ENCODE assay signal across 8 cellular contexts in the genomic region with DNA sequence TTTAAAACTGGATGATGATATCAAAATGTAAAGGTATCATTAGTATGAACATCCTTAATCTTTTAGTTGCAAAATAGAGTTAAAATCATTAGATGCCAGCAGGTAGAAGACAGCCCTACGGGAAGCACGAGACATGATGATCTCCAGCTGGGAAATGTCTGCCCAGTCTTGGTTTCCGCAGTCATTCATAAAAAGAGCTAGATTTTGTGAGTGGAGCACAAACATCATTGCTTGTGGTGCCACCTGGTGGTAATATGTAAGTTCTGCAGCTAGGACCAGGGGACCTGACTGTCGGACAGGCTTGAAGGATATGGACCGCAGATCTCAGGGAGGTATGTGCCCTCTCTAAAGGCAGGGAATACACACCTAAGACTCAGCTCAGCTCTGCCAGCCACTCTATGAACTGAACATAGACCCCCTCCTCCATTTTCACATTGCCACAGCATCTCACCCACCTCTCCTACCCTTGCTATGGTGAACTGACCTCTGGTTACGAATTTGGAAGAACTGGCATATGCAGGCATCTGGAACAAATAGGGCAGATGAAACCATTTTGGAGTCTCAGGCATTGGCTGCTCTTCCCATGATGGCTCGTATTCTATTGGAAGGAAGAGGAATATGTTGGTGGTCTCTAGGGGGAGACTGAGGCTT. TPM values are rescaled to one million over a fixed set of nuclear protein-coding genes. Genes with fewer than 3 reads are reported as not detected.
DNase-seq lines count a peak whose midpoint lies in the region; ATAC-seq, FAIRE-seq and TF ChIP-seq lines count a peak whose summit lies in the region.

No MANE protein-coding gene starts in this region.

- no peaks in the 10 kb centered on the region for H3K9me3 Mint-ChIP-seq in stimulated activated memory B cell treated with anti-CD40 and anti-IgM and Interleukin-4, amounts not matched to agents 10 μg/mL and 1 μg/mL and 100 μg/mL, for 72 hours

- no peaks in the 10 kb centered on the region for H4K20me1 ChIP-seq in HepG2 (ENCODE audit: insufficient read depth, low read length)

- ATAC-seq in HG03196 (IDR thresholded peaks at IDR 0.05; ENCODE audit: unreplicated experiment), result peak; percentile 45
- peak; percentile 75 for ATAC-seq in HepG2
- peak; percentile 69 for ATAC-seq in stimulated activated memory B cell treated with anti-CD40 and anti-IgM and Interleukin-4, amounts not matched to agents 10 μg/mL and 1 μg/mL and 100 μg/mL, for 72 hours
- no peak for ATAC-seq in GM18519 (IDR thresholded peaks at IDR 0.05; ENCODE audit: low FRiP score, unreplicated experiment)

- H3K36me3 Mint-ChIP-seq in stimulated activated memory B cell treated with anti-CD40 and anti-IgM and Interleukin-4, amounts not matched to agents 10 μg/mL and 1 μg/mL and 100 μg/mL, for 72 hours, result peaks cover 80% of the 10 kb centered on the region

- DNase-seq in G401 (ENCODE audit: low spot score) (peak; percentile 91), NCI-H460 (ENCODE audit: extremely low read depth, low read depth) (peak; percentile 86), colonic mucosa (peak; percentile 81), HepG2 (ENCODE audit: low spot score) (peak; percentile 61)
- DNase-seq in activated CD4-positive, CD25-positive, alpha-beta regulatory T cell treated with anti-CD3 and anti-CD28 coated beads, Interleukin-2, amount 50 U/mL, for 16 hours (ENCODE audit: low read depth, low spot score), result peak; percentile 49

- 23% methylated on average over 5 of the region's 7 CpGs for whole genome bisulfite sequencing in HepG2 (ENCODE audit: low lambda C conversion rate)

- peak overlapping the region; percentile 33 for H3K4me3 Mint-ChIP-seq in stimulated activated memory B cell treated with anti-CD40 and anti-IgM and Interleukin-4, amounts not matched to agents 10 μg/mL and 1 μg/mL and 100 μg/mL, for 72 hours

- H3K9me3 ChIP-seq in colonic mucosa, result no peaks in the 10 kb centered on the region
- H3K9me3 ChIP-seq in HepG2 (ENCODE audit: low read length), result no peaks in the 10 kb centered on the region

- no peak overlapping the region for H2AFZ ChIP-seq in HepG2 (ENCODE audit: low read length)

- H3K9ac ChIP-seq in colonic mucosa (ENCODE audit: low read depth in 2 of 2, low read length in 2 of 2) (no peak overlapping the region), HepG2 (ENCODE audit: insufficient read depth, low read depth, low read length) (no peak overlapping the region)

- H3K4me1 ChIP-seq in colonic mucosa (peaks cover 11% of the 10 kb centered on the region), HepG2 (ENCODE audit: insufficient read depth, low read length) (no peaks in the 10 kb centered on the region)

- H3K4me1 Mint-ChIP-seq in stimulated activated memory B cell treated with anti-CD40 and anti-IgM and Interleukin-4, amounts not matched to agents 10 μg/mL and 1 μg/mL and 100 μg/mL, for 72 hours, result peaks cover 92% of the 10 kb centered on the region

- H3K27me3 ChIP-seq in colonic mucosa (no peaks in the 10 kb centered on the region), HepG2 (ENCODE audit: control insufficient read depth in 1 of 2, insufficient read depth in 2 of 2, low read length in 2 of 2) (peaks cover 2 to 52% of the 10 kb centered on the region in 2 experiments)

- H3K79me2 ChIP-seq in HepG2 (ENCODE audit: insufficient read depth, low read length), result no peaks in the 10 kb centered on the region

- intact Hi-C loops in colonic mucosa (cut with DNase I), result loop anchor here (2.0 to 10.0 kb wide), 4 partner anchors 105 to 418 kb away; partner anchors contain the start of gene DYRK3
- intact Hi-C loops in HepG2 (cut with micrococcal nuclease; ENCODE audit: unreplicated experiment), result loop anchor here (1.0 to 5.0 kb wide), 4 partner anchors 45 to 178 kb away; partner anchors contain the start of gene IL20

- CTCF ChIA-PET in HepG2 (lab: Yijun Ruan, JAX; ENCODE audit: low intra/inter-chr PET ratio, low total read pairs), result interaction anchor here (0.8 to 1.7 kb wide), 7 partner anchors 70 to 278 kb away, joined by 3 to 11 read pairs (median 3); no protein-coding TSS in a partner anchor

- in situ Hi-C loops in G401 (cut with HindIII; ENCODE audit: low sequenced_read_pairs), result no loop called here
- in situ Hi-C loops in HepG2 (cut with HindIII; ENCODE audit: extremely low pct_ligation_motif_present, low pct_unique_long_range_greater_than_20kb), result loop anchor here (5.0 to 25.0 kb wide), 2 partner anchors 175 to 275 kb away; partner anchors contain the start of gene DYRK3

- no peak for TF ChIP-seq EP300 in HepG2 (IDR thresholded peaks at IDR 0.05; ENCODE audit: low read depth in 2 of 2, low read length in 2 of 2)
- TF ChIP-seq EP300 in HepG2 (CRISPR knock-in tag; IDR thresholded peaks at IDR 0.05; ENCODE audit: borderline replicate concordance), result no peak

- H3K27ac Mint-ChIP-seq in stimulated activated memory B cell treated with anti-CD40 and anti-IgM and Interleukin-4, amounts not matched to agents 10 μg/mL and 1 μg/mL and 100 μg/mL, for 72 hours, result peak overlapping the region; percentile 26

- H3K27ac ChIP-seq in colonic mucosa (no peak overlapping the region), HepG2 (ENCODE audit: extremely low read length, insufficient read depth, low read length) (no peak overlapping the region)

- no peaks in the 10 kb centered on the region for H3K27me3 Mint-ChIP-seq in stimulated activated memory B cell treated with anti-CD40 and anti-IgM and Interleukin-4, amounts not matched to agents 10 μg/mL and 1 μg/mL and 100 μg/mL, for 72 hours

- no TSS peak for BruUV-seq in HepG2 (replicated peaks; lab: Mats Ljungman, UMichigan)

- FAIRE-seq in HepG2 (lab: Jason Lieb, UNC), result peak; percentile 78

- POLR2A ChIA-PET in HepG2 (lab: Yijun Ruan, JAX), result no interaction called here

- no peak overlapping the region for H3K4me3 ChIP-seq in colonic mucosa
- H3K4me3 ChIP-seq in HepG2 (replicated peaks in 1 of 3; ENCODE audit: insufficient read depth in 1 of 3, low read depth in 2 of 3, low read length in 3 of 3), result no peak overlapping the region

- peak; percentile 76 for TF ChIP-seq CTCF in colonic mucosa (IDR thresholded peaks at IDR 0.05)
- peak; percentile 82 for TF ChIP-seq CTCF in HepG2 (CRISPR knock-in tag; IDR thresholded peaks at IDR 0.05)

- peak; percentile 62; the same call in 1 of the 2 replicates for TF ChIP-seq RAD21 in HepG2 (CRISPR knock-in tag; IDR thresholded peaks at IDR 0.05)

- TF ChIP-seq POLR2A in HepG2 (IDR thresholded peaks at IDR 0.05; ENCODE audit: insufficient read depth in 1 of 2, low read depth in 2 of 2, low read length in 2 of 2), result no peak

- H3K4me2 ChIP-seq in HepG2 (ENCODE audit: low read depth, low read length), result no peak overlapping the region

- no peaks in the 10 kb centered on the region for H3K36me3 ChIP-seq in colonic mucosa
- no peaks in the 10 kb centered on the region for H3K36me3 ChIP-seq in HepG2 (replicated peaks in 1 of 2; ENCODE audit: control insufficient read depth in 1 of 2, insufficient read depth in 2 of 2, low read length in 2 of 2)

RNA-seq across cellular contexts. Expression of gene FCMR, which starts 9.2 kb away (rescaled TPM):
- not detected in 2 replicates for total RNA-seq in G401 (2014; rRNA removed; shearing (Covaris generic))
- total RNA-seq in NCI-H460 (2014; rRNA removed; shearing (Covaris generic)), result not detected in 2 replicates
- not detected in 2 replicates for polyA plus RNA-seq in NCI-H460 (2014; cell fraction: nucleus; rRNA removed)
- total RNA-seq in colonic mucosa (1 to 10 TPM; 2.3 to 2.7 TPM), HepG2 (2016; rRNA removed; fragmentation: Illumina TruSeq; extraction: Trizol) (not detected in 2 replicates)
- not detected in 2 replicates for total RNA-seq in HepG2 (2016; cell fraction: cytosol; rRNA removed; fragmentation: Illumina TruSeq; extraction: Trizol; ENCODE audit: low read depth)
- total RNA-seq in HepG2 (2016; cell fraction: insoluble cytoplasmic fraction; rRNA removed; fragmentation: Illumina TruSeq; extraction: Trizol), result not detected in 2 replicates
- not detected in 2 replicates for total RNA-seq in HepG2 (2016; cell fraction: membrane; rRNA removed; fragmentation: Illumina TruSeq; extraction: Trizol)
- not detected in 2 replicates for total RNA-seq in HepG2 (2016; cell fraction: nucleus; rRNA removed; fragmentation: Illumina TruSeq; extraction: Trizol)
- polyA plus RNA-seq in HepG2 (2011; rRNA removed), result 0.47 TPM in 1 of 2 replicates, not detected in the other
- polyA plus RNA-seq in HepG2 (2011; cell fraction: cytosol; rRNA removed), result 0.10 TPM in 1 of 2 replicates, not detected in the other
- 0.10 TPM in 1 of 2 replicates, not detected in the other for polyA plus RNA-seq in HepG2 (2011; cell fraction: nucleus; rRNA removed)
- polyA plus RNA-seq in HepG2 (2012), result not detected in 2 replicates
- polyA plus RNA-seq in HepG2 (2016; cell fraction: cytosol; fragmentation: Illumina TruSeq; extraction: Trizol; ENCODE audit: low read depth), result not detected in 2 replicates
- polyA plus RNA-seq in HepG2 (2016; cell fraction: insoluble cytoplasmic fraction; fragmentation: Illumina TruSeq; extraction: Trizol; ENCODE audit: low read depth), result not detected in 2 replicates
- polyA plus RNA-seq in HepG2 (2016; cell fraction: membrane; fragmentation: Illumina TruSeq; extraction: Trizol; ENCODE audit: low read depth), result not detected in 2 replicates
- polyA plus RNA-seq in HepG2 (2016; cell fraction: nucleus; fragmentation: Illumina TruSeq; extraction: Trizol; ENCODE audit: insufficient read depth, low read depth), result not detected in 2 replicates
- 3.1 TPM in 1 of 2 replicates, not detected in the other for polyA minus RNA-seq in HepG2 (2011; rRNA and poly(A)+ RNA removed; ENCODE audit: low replicate concordance)
- polyA minus RNA-seq in HepG2 (2011; cell fraction: cytosol; rRNA and poly(A)+ RNA removed), result not detected in 2 replicates
- polyA minus RNA-seq in HepG2 (2011; cell fraction: nucleus; rRNA and poly(A)+ RNA removed), result not detected in 2 replicates

RNA-seq across cellular contexts. Expression of gene IL24, which starts 15.3 kb away (rescaled TPM):
- not detected in 2 replicates for total RNA-seq in G401 (2014; rRNA removed; shearing (Covaris generic))
- total RNA-seq in NCI-H460 (2014; rRNA removed; shearing (Covaris generic)), result not detected in 2 replicates
- not detected in 2 replicates for polyA plus RNA-seq in NCI-H460 (2014; cell fraction: nucleus; rRNA removed)
- total RNA-seq in colonic mucosa (not detected), HepG2 (2016; rRNA removed; fragmentation: Illumina TruSeq; extraction: Trizol) (not detected in 2 replicates)
- not detected in 2 replicates for total RNA-seq in HepG2 (2016; cell fraction: cytosol; rRNA removed; fragmentation: Illumina TruSeq; extraction: Trizol; ENCODE audit: low read depth)
- not detected in 2 replicates for total RNA-seq in HepG2 (2016; cell fraction: insoluble cytoplasmic fraction; rRNA removed; fragmentation: Illumina TruSeq; extraction: Trizol)
- total RNA-seq in HepG2 (2016; cell fraction: membrane; rRNA removed; fragmentation: Illumina TruSeq; extraction: Trizol), result not detected in 2 replicates
- not detected in 2 replicates for total RNA-seq in HepG2 (2016; cell fraction: nucleus; rRNA removed; fragmentation: Illumina TruSeq; extraction: Trizol)
- not detected in 2 replicates for polyA plus RNA-seq in HepG2 (2011; rRNA removed)
- not detected in 2 replicates for polyA plus RNA-seq in HepG2 (2011; cell fraction: cytosol; rRNA removed)
- not detected in 2 replicates for polyA plus RNA-seq in HepG2 (2011; cell fraction: nucleus; rRNA removed)
- not detected in 2 replicates for polyA plus RNA-seq in HepG2 (2012)
- polyA plus RNA-seq in HepG2 (2016; cell fraction: cytosol; fragmentation: Illumina TruSeq; extraction: Trizol; ENCODE audit: low read depth), result not detected in 2 replicates
- not detected in 2 replicates for polyA plus RNA-seq in HepG2 (2016; cell fraction: insoluble cytoplasmic fraction; fragmentation: Illumina TruSeq; extraction: Trizol; ENCODE audit: low read depth)
- polyA plus RNA-seq in HepG2 (2016; cell fraction: membrane; fragmentation: Illumina TruSeq; extraction: Trizol; ENCODE audit: low read depth), result not detected in 2 replicates
- not detected in 2 replicates for polyA plus RNA-seq in HepG2 (2016; cell fraction: nucleus; fragmentation: Illumina TruSeq; extraction: Trizol; ENCODE audit: insufficient read depth, low read depth)
- polyA minus RNA-seq in HepG2 (2011; rRNA and poly(A)+ RNA removed; ENCODE audit: low replicate concordance), result 0.12 TPM in 1 of 2 replicates, not detected in the other
- not detected in 2 replicates for polyA minus RNA-seq in HepG2 (2011; cell fraction: cytosol; rRNA and poly(A)+ RNA removed)
- not detected in 2 replicates for polyA minus RNA-seq in HepG2 (2011; cell fraction: nucleus; rRNA and poly(A)+ RNA removed)

RNA-seq across cellular contexts. Expression of gene PIGR, which starts 33.7 kb away (rescaled TPM):
- total RNA-seq in G401 (2014; rRNA removed; shearing (Covaris generic)), result not detected in 2 replicates
- not detected in 2 replicates for total RNA-seq in NCI-H460 (2014; rRNA removed; shearing (Covaris generic))
- not detected in 2 replicates for polyA plus RNA-seq in NCI-H460 (2014; cell fraction: nucleus; rRNA removed)
- total RNA-seq in colonic mucosa (over 10,000 TPM in 1 of 2 donors, 1,000 to 10,000 TPM in 1; 7,504 to 12,164 TPM), HepG2 (2016; rRNA removed; fragmentation: Illumina TruSeq; extraction: Trizol) (not detected in 2 replicates)
- not detected in 2 replicates for total RNA-seq in HepG2 (2016; cell fraction: cytosol; rRNA removed; fragmentation: Illumina TruSeq; extraction: Trizol; ENCODE audit: low read depth)
- total RNA-seq in HepG2 (2016; cell fraction: insoluble cytoplasmic fraction; rRNA removed; fragmentation: Illumina TruSeq; extraction: Trizol), result not detected in 2 replicates
- total RNA-seq in HepG2 (2016; cell fraction: membrane; rRNA removed; fragmentation: Illumina TruSeq; extraction: Trizol), result not detected in 2 replicates
- not detected in 2 replicates for total RNA-seq in HepG2 (2016; cell fraction: nucleus; rRNA removed; fragmentation: Illumina TruSeq; extraction: Trizol)
- polyA plus RNA-seq in HepG2 (2011; rRNA removed), result 0.04 TPM in 1 of 2 replicates, not detected in the other
- polyA plus RNA-seq in HepG2 (2011; cell fraction: cytosol; rRNA removed), result not detected in 2 replicates
- polyA plus RNA-seq in HepG2 (2011; cell fraction: nucleus; rRNA removed), result not detected in 2 replicates
- not detected in 2 replicates for polyA plus RNA-seq in HepG2 (2012)
- polyA plus RNA-seq in HepG2 (2016; cell fraction: cytosol; fragmentation: Illumina TruSeq; extraction: Trizol; ENCODE audit: low read depth), result not detected in 2 replicates
- polyA plus RNA-seq in HepG2 (2016; cell fraction: insoluble cytoplasmic fraction; fragmentation: Illumina TruSeq; extraction: Trizol; ENCODE audit: low read depth), result not detected in 2 replicates
- polyA plus RNA-seq in HepG2 (2016; cell fraction: membrane; fragmentation: Illumina TruSeq; extraction: Trizol; ENCODE audit: low read depth), result not detected in 2 replicates
- polyA plus RNA-seq in HepG2 (2016; cell fraction: nucleus; fragmentation: Illumina TruSeq; extraction: Trizol; ENCODE audit: insufficient read depth, low read depth), result not detected in 2 replicates
- not detected in 2 replicates for polyA minus RNA-seq in HepG2 (2011; rRNA and poly(A)+ RNA removed; ENCODE audit: low replicate concordance)
- polyA minus RNA-seq in HepG2 (2011; cell fraction: cytosol; rRNA and poly(A)+ RNA removed), result not detected in 2 replicates
- not detected in 2 replicates for polyA minus RNA-seq in HepG2 (2011; cell fraction: nucleus; rRNA and poly(A)+ RNA removed)

RNA-seq across cellular contexts. Expression of gene IL20, which starts 47.1 kb away (rescaled TPM):
- not detected in 2 replicates for total RNA-seq in G401 (2014; rRNA removed; shearing (Covaris generic))
- total RNA-seq in NCI-H460 (2014; rRNA removed; shearing (Covaris generic)), result not detected in 2 replicates
- not detected in 2 replicates for polyA plus RNA-seq in NCI-H460 (2014; cell fraction: nucleus; rRNA removed)
- not detected for total RNA-seq in colonic mucosa
- total RNA-seq in HepG2 (2016; rRNA removed; fragmentation: Illumina TruSeq; extraction: Trizol), result not detected in 2 replicates
- not detected in 2 replicates for total RNA-seq in HepG2 (2016; cell fraction: cytosol; rRNA removed; fragmentation: Illumina TruSeq; extraction: Trizol; ENCODE audit: low read depth)
- total RNA-seq in HepG2 (2016; cell fraction: insoluble cytoplasmic fraction; rRNA removed; fragmentation: Illumina TruSeq; extraction: Trizol), result not detected in 2 replicates
- not detected in 2 replicates for total RNA-seq in HepG2 (2016; cell fraction: membrane; rRNA removed; fragmentation: Illumina TruSeq; extraction: Trizol)
- total RNA-seq in HepG2 (2016; cell fraction: nucleus; rRNA removed; fragmentation: Illumina TruSeq; extraction: Trizol), result not detected in 2 replicates
- 0.05 TPM in 1 of 2 replicates, not detected in the other for polyA plus RNA-seq in HepG2 (2011; rRNA removed)
- polyA plus RNA-seq in HepG2 (2011; cell fraction: cytosol; rRNA removed), result not detected in 2 replicates
- not detected in 2 replicates for polyA plus RNA-seq in HepG2 (2011; cell fraction: nucleus; rRNA removed)
- not detected in 2 replicates for polyA plus RNA-seq in HepG2 (2012)
- polyA plus RNA-seq in HepG2 (2016; cell fraction: cytosol; fragmentation: Illumina TruSeq; extraction: Trizol; ENCODE audit: low read depth), result not detected in 2 replicates
- not detected in 2 replicates for polyA plus RNA-seq in HepG2 (2016; cell fraction: insoluble cytoplasmic fraction; fragmentation: Illumina TruSeq; extraction: Trizol; ENCODE audit: low read depth)
- not detected in 2 replicates for polyA plus RNA-seq in HepG2 (2016; cell fraction: membrane; fragmentation: Illumina TruSeq; extraction: Trizol; ENCODE audit: low read depth)
- polyA plus RNA-seq in HepG2 (2016; cell fraction: nucleus; fragmentation: Illumina TruSeq; extraction: Trizol; ENCODE audit: insufficient read depth, low read depth), result not detected in 2 replicates
- polyA minus RNA-seq in HepG2 (2011; rRNA and poly(A)+ RNA removed; ENCODE audit: low replicate concordance), result not detected in 2 replicates
- polyA minus RNA-seq in HepG2 (2011; cell fraction: cytosol; rRNA and poly(A)+ RNA removed), result not detected in 2 replicates
- not detected in 2 replicates for polyA minus RNA-seq in HepG2 (2011; cell fraction: nucleus; rRNA and poly(A)+ RNA removed)

RNA-seq across cellular contexts. Expression of gene FCAMR, which starts 57.7 kb away (rescaled TPM):
- total RNA-seq in G401 (2014; rRNA removed; shearing (Covaris generic)), result not detected in 2 replicates
- not detected in 2 replicates for total RNA-seq in NCI-H460 (2014; rRNA removed; shearing (Covaris generic))
- not detected in 2 replicates for polyA plus RNA-seq in NCI-H460 (2014; cell fraction: nucleus; rRNA removed)
- total RNA-seq in colonic mucosa (1 to 10 TPM in 1 of 2 donors, under 1 TPM in 1; 0.56 to 4.5 TPM), HepG2 (2016; rRNA removed; fragmentation: Illumina TruSeq; extraction: Trizol) (not detected in 2 replicates)
- total RNA-seq in HepG2 (2016; cell fraction: cytosol; rRNA removed; fragmentation: Illumina TruSeq; extraction: Trizol; ENCODE audit: low read depth), result not detected in 2 replicates
- not detected in 2 replicates for total RNA-seq in HepG2 (2016; cell fraction: insoluble cytoplasmic fraction; rRNA removed; fragmentation: Illumina TruSeq; extraction: Trizol)
- total RNA-seq in HepG2 (2016; cell fraction: membrane; rRNA removed; fragmentation: Illumina TruSeq; extraction: Trizol), result not detected in 2 replicates
- total RNA-seq in HepG2 (2016; cell fraction: nucleus; rRNA removed; fragmentation: Illumina TruSeq; extraction: Trizol), result not detected in 2 replicates
- polyA plus RNA-seq in HepG2 (2011; rRNA removed), result not detected in 2 replicates
- polyA plus RNA-seq in HepG2 (2011; cell fraction: cytosol; rRNA removed), result not detected in 2 replicates
- polyA plus RNA-seq in HepG2 (2011; cell fraction: nucleus; rRNA removed), result not detected in 2 replicates
- polyA plus RNA-seq in HepG2 (2012), result not detected in 2 replicates
- polyA plus RNA-seq in HepG2 (2016; cell fraction: cytosol; fragmentation: Illumina TruSeq; extraction: Trizol; ENCODE audit: low read depth), result not detected in 2 replicates
- polyA plus RNA-seq in HepG2 (2016; cell fraction: insoluble cytoplasmic fraction; fragmentation: Illumina TruSeq; extraction: Trizol; ENCODE audit: low read depth), result not detected in 2 replicates
- polyA plus RNA-seq in HepG2 (2016; cell fraction: membrane; fragmentation: Illumina TruSeq; extraction: Trizol; ENCODE audit: low read depth), result not detected in 2 replicates
- not detected in 2 replicates for polyA plus RNA-seq in HepG2 (2016; cell fraction: nucleus; fragmentation: Illumina TruSeq; extraction: Trizol; ENCODE audit: insufficient read depth, low read depth)
- polyA minus RNA-seq in HepG2 (2011; rRNA and poly(A)+ RNA removed; ENCODE audit: low replicate concordance), result not detected in 2 replicates
- polyA minus RNA-seq in HepG2 (2011; cell fraction: cytosol; rRNA and poly(A)+ RNA removed), result not detected in 2 replicates
- polyA minus RNA-seq in HepG2 (2011; cell fraction: nucleus; rRNA and poly(A)+ RNA removed), result not detected in 2 replicates

Comparison
In these comparisons a context has a peak if more than half of its experiments do, and no peak if none do; other contexts are left out.
1. RNA of gene PIGR, which starts 33.7 kb away (total RNA-seq): 7,504 to 12,164 TPM in colonic mucosa; not detected in G401, not detected in NCI-H460 and not detected in HepG2; every median in the first group is over 1,000 times any median in the second.
2. Peak in every context shown above with its lines, with median percentiles within 50 percentile points of each other: DNase-seq.